In the genomic region with DNA sequence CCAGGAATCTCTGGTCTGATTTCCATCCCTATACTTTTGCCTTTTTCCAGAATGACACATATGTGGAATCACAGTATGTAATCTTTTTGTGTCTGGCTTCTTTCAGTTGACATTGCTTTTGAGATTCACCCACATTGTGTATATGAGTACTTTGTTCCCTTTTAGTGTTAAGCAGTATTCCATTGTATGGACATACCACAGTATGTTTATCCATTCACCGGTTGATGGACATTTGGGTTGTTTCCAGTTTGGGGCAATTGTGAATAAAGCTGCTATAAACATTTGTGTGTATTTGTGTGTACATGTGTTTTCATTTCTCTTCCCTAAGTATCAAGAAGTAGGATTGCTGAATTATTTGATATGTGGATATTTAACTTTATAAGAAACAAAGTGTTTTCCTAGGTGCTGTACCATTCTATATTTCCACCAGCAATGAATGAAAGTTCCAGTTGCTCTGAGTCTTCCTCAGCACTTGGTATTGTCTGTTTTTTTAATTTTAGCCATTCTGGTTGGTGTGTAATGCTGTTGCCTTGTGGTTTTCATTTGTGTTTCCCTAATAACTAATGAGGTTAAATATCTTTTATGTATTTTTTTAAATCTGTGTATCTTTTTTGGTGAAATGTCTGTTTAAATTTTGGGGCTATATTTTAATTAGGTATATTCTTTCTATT, we compare ENCODE assay signal across 30 cellular contexts.
"Had no signal": no experiment of that assay in that cellular context is flagged by ENCODE, and none has a peak within 500 bp of the region (broad histone marks: within the 10 kb centered on the region; RNA-seq: fewer than 3 reads in every experiment).

No MANE protein-coding gene starts in this region.

- ATAC-seq: natural killer cell; psoas muscle; right cardiac atrium; sciatic nerve; stimulated activated memory B cell treated with anti-CD40 and anti-IgM and Interleukin-4, amounts not matched to agents 10 μg/mL and 1 μg/mL and 100 μg/mL, for 72 hours; stimulated activated naive CD8-positive, alpha-beta T cell treated with anti-CD3 and anti-CD28 coated beads, Interleukin-15, amount 100 ng/mL, for 72 hours; stimulated activated naive CD8-positive, alpha-beta T cell treated with anti-CD3 and anti-CD28 coated beads, Interleukin-15, Interleukin-2, amounts not matched to agents 100 U/mL and 50 U/mL, for 24 hours; upper lobe of right lung had no signal

- H3K4me3 Mint-ChIP-seq: natural killer cell; nephron; neural progenitor cell; stimulated activated memory B cell treated with anti-CD40 and anti-IgM and Interleukin-4, amounts not matched to agents 10 μg/mL and 1 μg/mL and 100 μg/mL, for 72 hours; stimulated activated naive CD8-positive, alpha-beta T cell treated with anti-CD3 and anti-CD28 coated beads, Interleukin-15, amount 100 ng/mL, for 72 hours; type B pancreatic cell had no signal

- H3K36me3 Mint-ChIP-seq: natural killer cell; neural progenitor cell; stimulated activated memory B cell treated with anti-CD40 and anti-IgM and Interleukin-4, amounts not matched to agents 10 μg/mL and 1 μg/mL and 100 μg/mL, for 72 hours had no signal

- H3K27me3 Mint-ChIP-seq: progenitor cell of endocrine pancreas; stimulated activated memory B cell treated with anti-CD40 and anti-IgM and Interleukin-4, amounts not matched to agents 10 μg/mL and 1 μg/mL and 100 μg/mL, for 72 hours; stimulated activated naive CD8-positive, alpha-beta T cell treated with anti-CD3 and anti-CD28 coated beads, Interleukin-15, amount 100 ng/mL, for 72 hours; type B pancreatic cell had no signal

- H3K9me3 Mint-ChIP-seq: type B pancreatic cell had no signal

- H3K9me3 ChIP-seq: ovary, suprapubic skin, testis, tibial artery, transverse colon, upper lobe of right lung, uterus had no signal

- H3K36me3 ChIP-seq: neural progenitor cell, ovary, spleen, suprapubic skin, tibial artery, transverse colon, upper lobe of right lung, uterus had no signal

- H3K27ac ChIP-seq: neural progenitor cell, ovary, parathyroid adenoma, psoas muscle, skin epidermis, spleen, suprapubic skin, testis, tibial artery, transverse colon, upper lobe of right lung, uterus had no signal

- H3K79me2 ChIP-seq: parathyroid adenoma had no signal

- H3K4me3 ChIP-seq: neural progenitor cell, ovary, psoas muscle, skin epidermis, smooth muscle cell, spleen, suprapubic skin, testis, tibial artery, transverse colon, upper lobe of right lung, uterus had no signal

- H3K27ac Mint-ChIP-seq: natural killer cell; nephron; neural progenitor cell; progenitor cell of endocrine pancreas; stimulated activated memory B cell treated with anti-CD40 and anti-IgM and Interleukin-4, amounts not matched to agents 10 μg/mL and 1 μg/mL and 100 μg/mL, for 72 hours; stimulated activated naive CD8-positive, alpha-beta T cell treated with anti-CD3 and anti-CD28 coated beads, Interleukin-15, amount 100 ng/mL, for 72 hours; type B pancreatic cell had no signal

- H3K4me1 ChIP-seq: parathyroid adenoma, psoas muscle, testis, tibial artery, upper lobe of right lung, uterus had no signal

- H3K9ac ChIP-seq: neural progenitor cell, parathyroid adenoma had no signal

- H3K27me3 ChIP-seq: neural progenitor cell, ovary, spleen, suprapubic skin, testis, tibial artery, transverse colon, upper lobe of right lung, uterus had no signal

- H3K4me1 Mint-ChIP-seq: natural killer cell; nephron; stimulated activated naive CD8-positive, alpha-beta T cell treated with anti-CD3 and anti-CD28 coated beads, Interleukin-15, amount 100 ng/mL, for 72 hours had no signal

- H3K4me2 ChIP-seq: neural progenitor cell, smooth muscle cell had no signal

- DNase-seq: natural killer cell; occipital lobe; psoas muscle; right cardiac atrium; stimulated activated CD4-positive, alpha-beta T cell treated with anti-CD3 and anti-CD28 coated beads, Interleukin-12 subunit alpha, Interleukin-12 subunit beta, amount 100 ng/mL, for 4 hours; stimulated activated CD4-positive, alpha-beta T cell treated with anti-CD3 and anti-CD28 coated beads, Interleukin-1b, Interleukin-23, amount 100 ng/mL, for 48 hours; stimulated activated CD4-positive, alpha-beta T cell treated with anti-CD3 and anti-CD28 coated beads, Interleukin-4, amount 100 ng/mL, for 1 hour; stimulated activated CD4-positive, alpha-beta T cell treated with anti-CD3 and anti-CD28 coated beads, Interleukin-4, amount 100 ng/mL, for 4 hours; stimulated activated CD8-positive, alpha-beta memory T cell treated with anti-CD3 and anti-CD28 coated beads, Interleukin-4, amount 100 ng/mL, for 48 hours; stimulated activated naive CD4-positive, alpha-beta T cell; stimulated activated naive CD8-positive, alpha-beta T cell treated with anti-CD3 and anti-CD28 coated beads, Interleukin-15, amount 100 ng/mL, for 72 hours; stimulated activated naive CD8-positive, alpha-beta T cell treated with anti-CD3 and anti-CD28 coated beads, Interleukin-15, Interleukin-2, amounts not matched to agents 100 U/mL and 50 U/mL, for 24 hours; substantia nigra; testis; transverse colon; upper lobe of right lung had no signal

- H2AFZ ChIP-seq: neural progenitor cell, parathyroid adenoma had no signal
